ENCODE assay signal across 8 cellular contexts in genomic region chr16:4734063-4734729, GRCh38. TPM values are rescaled to one million over a fixed set of nuclear protein-coding genes. Genes with fewer than 3 reads are reported as not detected.
DNase-seq lines count a peak whose midpoint lies in the region; ATAC-seq and TF ChIP-seq lines count a peak whose summit lies in the region.

A gene with protein sequence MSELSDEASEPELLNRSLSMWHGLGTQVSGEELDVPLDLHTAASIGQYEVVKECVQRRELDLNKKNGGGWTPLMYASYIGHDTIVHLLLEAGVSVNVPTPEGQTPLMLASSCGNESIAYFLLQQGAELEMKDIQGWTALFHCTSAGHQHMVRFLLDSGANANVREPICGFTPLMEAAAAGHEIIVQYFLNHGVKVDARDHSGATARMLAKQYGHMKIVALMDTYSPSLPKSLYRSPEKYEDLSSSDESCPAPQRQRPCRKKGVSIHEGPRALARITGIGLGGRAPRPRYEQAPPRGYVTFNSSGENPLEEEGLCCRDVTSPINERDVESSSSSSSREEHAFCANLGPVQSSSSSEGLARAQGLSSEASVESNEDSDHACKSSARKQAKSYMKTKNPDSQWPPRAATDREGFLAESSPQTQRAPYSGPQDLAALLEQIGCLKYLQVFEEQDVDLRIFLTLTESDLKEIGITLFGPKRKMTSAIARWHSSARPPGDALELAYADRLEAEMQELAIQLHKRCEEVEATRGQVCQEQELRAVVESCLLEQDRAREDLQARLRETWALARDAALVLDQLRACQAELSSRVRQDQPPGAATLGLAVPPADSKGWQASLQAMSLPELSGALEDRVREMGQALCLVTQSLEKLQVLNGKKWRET (minus strand): TSS chr16:4734271. CDS start chr16:4730149, 4,122 bp downstream.
Gene DNAAF8 (plus strand): TSS chr16:4734537. CDS start chr16:4736515, 1,978 bp downstream.

- peaks cover 13 to 20% (median 19%) of the 10 kb centered on the region in 3 donors for H3K4me1 Mint-ChIP-seq in IgD-negative memory B cell

- 0% methylated on average over 8 to 12 of the region's 70 CpGs for WGBS in esophagus squamous epithelium, 2 donors

- no peaks in the 10 kb centered on the region for H3K9me3 ChIP-seq in esophagus squamous epithelium

- peaks cover 7 to 29% (median 10%) of the 10 kb centered on the region in 3 donors for H3K4me1 ChIP-seq in esophagus squamous epithelium

- H3K36me3 ChIP-seq in esophagus squamous epithelium: peaks cover 0 to 29% (median 8%) of the 10 kb centered on the region in 3 donors

- H3K27ac Mint-ChIP-seq in IgD-negative memory B cell: peak within 1 kb of the TSS; percentile 85 to 94 (median 88)

- peak in 2 of 6 experiments; percentile 3 to 40 for TF ChIP-seq CTCF in esophagus squamous epithelium (IDR thresholded peaks at IDR 0.05)

- peak in 2 of 4 donors; percentile 26 to 38 for TF ChIP-seq POLR2A in esophagus squamous epithelium (IDR thresholded peaks at IDR 0.05)

- H3K27ac ChIP-seq in esophagus squamous epithelium: peak within 1 kb of the TSS; percentile 71 to 92 (median 90)

- H3K4me3 ChIP-seq in esophagus squamous epithelium: peak within 1 kb of the TSS; percentile 71 to 100 (median 94)

- peak; percentile 63 for ATAC-seq in GM21576 (IDR thresholded peaks at IDR 0.05; ENCODE audit: unreplicated experiment)

- no peaks in the 10 kb centered on the region for H3K9me3 Mint-ChIP-seq in IgD-negative memory B cell

- H3K27me3 ChIP-seq in esophagus squamous epithelium: no peaks in the 10 kb centered on the region

- H3K4me3 Mint-ChIP-seq in IgD-negative memory B cell: peak within 1 kb of the TSS; percentile 82 to 97 (median 94)

- no peaks in the 10 kb centered on the region for H3K36me3 Mint-ChIP-seq in IgD-negative memory B cell

- peak; percentile 97 for DNase-seq in DMS53 (lab: John Stamatoyannopoulos, UW)
- peak; percentile 89 to 90 for DNase-seq in activated T-cell treated with anti-CD3 and anti-CD28 coated beads, Interleukin-2, amount 50 U/mL, for 48 hours
- peak; percentile 63 for DNase-seq in esophagus squamous epithelium (lab: John Stamatoyannopoulos, UW)
- DNase-seq in myocyte (ENCODE audit: low read depth): peak; percentile 98
- DNase-seq in stimulated activated CD8-positive, alpha-beta memory T cell treated with anti-CD3 and anti-CD28 coated beads, Interleukin-7, amount 100 ng/mL, for 4 hours (ENCODE audit: low read depth in 2 of 2): peak; percentile 57 to 78

- H3K27me3 Mint-ChIP-seq in IgD-negative memory B cell: no peaks in the 10 kb centered on the region

- intact Hi-C loops in esophagus squamous epithelium (cut with DNase I): no loop called here

TF ChIP-seq in PFSK-1, 5 proteins besides CTCF, POLR2A, EP300 and RAD21:
- TF ChIP-seq, protein P1, sequence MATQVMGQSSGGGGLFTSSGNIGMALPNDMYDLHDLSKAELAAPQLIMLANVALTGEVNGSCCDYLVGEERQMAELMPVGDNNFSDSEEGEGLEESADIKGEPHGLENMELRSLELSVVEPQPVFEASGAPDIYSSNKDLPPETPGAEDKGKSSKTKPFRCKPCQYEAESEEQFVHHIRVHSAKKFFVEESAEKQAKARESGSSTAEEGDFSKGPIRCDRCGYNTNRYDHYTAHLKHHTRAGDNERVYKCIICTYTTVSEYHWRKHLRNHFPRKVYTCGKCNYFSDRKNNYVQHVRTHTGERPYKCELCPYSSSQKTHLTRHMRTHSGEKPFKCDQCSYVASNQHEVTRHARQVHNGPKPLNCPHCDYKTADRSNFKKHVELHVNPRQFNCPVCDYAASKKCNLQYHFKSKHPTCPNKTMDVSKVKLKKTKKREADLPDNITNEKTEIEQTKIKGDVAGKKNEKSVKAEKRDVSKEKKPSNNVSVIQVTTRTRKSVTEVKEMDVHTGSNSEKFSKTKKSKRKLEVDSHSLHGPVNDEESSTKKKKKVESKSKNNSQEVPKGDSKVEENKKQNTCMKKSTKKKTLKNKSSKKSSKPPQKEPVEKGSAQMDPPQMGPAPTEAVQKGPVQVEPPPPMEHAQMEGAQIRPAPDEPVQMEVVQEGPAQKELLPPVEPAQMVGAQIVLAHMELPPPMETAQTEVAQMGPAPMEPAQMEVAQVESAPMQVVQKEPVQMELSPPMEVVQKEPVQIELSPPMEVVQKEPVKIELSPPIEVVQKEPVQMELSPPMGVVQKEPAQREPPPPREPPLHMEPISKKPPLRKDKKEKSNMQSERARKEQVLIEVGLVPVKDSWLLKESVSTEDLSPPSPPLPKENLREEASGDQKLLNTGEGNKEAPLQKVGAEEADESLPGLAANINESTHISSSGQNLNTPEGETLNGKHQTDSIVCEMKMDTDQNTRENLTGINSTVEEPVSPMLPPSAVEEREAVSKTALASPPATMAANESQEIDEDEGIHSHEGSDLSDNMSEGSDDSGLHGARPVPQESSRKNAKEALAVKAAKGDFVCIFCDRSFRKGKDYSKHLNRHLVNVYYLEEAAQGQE (IDR thresholded peaks at IDR 0.05; ENCODE audit: insufficient read depth in 1 of 2, low read depth in 2 of 2, low read length in 2 of 2): peak; percentile 64 to 79
- TF ChIP-seq SIN3A (IDR thresholded peaks at IDR 0.05; ENCODE audit: borderline replicate concordance, insufficient read depth, low read length) (no peak), TAF1 (IDR thresholded peaks at IDR 0.05; ENCODE audit: borderline replicate concordance, insufficient read depth, low read length) (0 out of 2 replicates have a peak, but pooled peaks have one; percentile 11), FOXP2 (optimal IDR thresholded peaks at IDR 0.05; ENCODE audit: borderline replicate concordance, extremely low read depth, extremely low read length, insufficient read depth) (peak; percentile 70), POLR2AphosphoS5 (IDR thresholded peaks at IDR 0.05; ENCODE audit: low read depth, low read length) (peak; percentile 43; the same call in 1 of the 2 replicates)

RNA-seq across cellular contexts. Expression of the first gene that starts in this region (rescaled TPM):
- 5.3 TPM for polyA plus RNA-seq in IgD-negative memory B cell
- polyA plus RNA-seq in PFSK-1 (2012; ENCODE audit: insufficient read length, low read depth): 16.2 TPM
- total RNA-seq in esophagus squamous epithelium (10 to 100 TPM in 2 of 4 donors, 1 to 10 TPM in 2; 9.4 to 22.7 (median 11.5) TPM), myocyte (16.8 and 18.0 TPM in 2 replicates)
- 19.0 TPM for polyA plus RNA-seq in myocyte (2012)

RNA-seq across cellular contexts. Expression of gene DNAAF8, which starts in this region (rescaled TPM):
- polyA plus RNA-seq in IgD-negative memory B cell: 0.35 TPM
- 0.65 TPM for polyA plus RNA-seq in PFSK-1 (2012; ENCODE audit: insufficient read length, low read depth)
- total RNA-seq in esophagus squamous epithelium (under 1 TPM in 3 of 4 donors, not detected in 1; 0.21 to 0.42 (median 0.38) TPM), myocyte (0.91 and 1.1 TPM in 2 replicates)
- 3.5 TPM for polyA plus RNA-seq in myocyte (2012)

Comparison
In these comparisons a context has a peak if more than half of its experiments do, and no peak if none do; other contexts are left out.
1. Peak in every context shown above with its lines: DNase-seq, ATAC-seq, H3K4me3 ChIP-seq and H3K27ac ChIP-seq.